In genomic region chr12:115752151-115752550, GRCh38 we compare ENCODE assay signal across 20 cellular contexts.
DNase-seq lines count a peak whose midpoint lies in the region; ATAC-seq and TF ChIP-seq lines count a peak whose summit lies in the region.
"Had no signal": no experiment of that assay in that cellular context is flagged by ENCODE, and none has a peak within 500 bp of the region (broad histone marks: within the 10 kb centered on the region; RNA-seq: fewer than 3 reads in every experiment).

No MANE protein-coding gene starts in this region.

- H3K36me3 ChIP-seq in left ventricle myocardium inferior (no peaks in the 10 kb centered on the region), brain microvascular endothelial cell (replicated peaks) (no peaks in the 10 kb centered on the region)
- H3K36me3 ChIP-seq: esophagus squamous epithelium, MG63 had no signal

- H3K27ac ChIP-seq in left ventricle myocardium inferior (replicated peaks), result peak overlapping the region; percentile 21
- H3K27ac ChIP-seq in brain microvascular endothelial cell, result no peak overlapping the region
- H3K27ac ChIP-seq: esophagus squamous epithelium had no signal

- peaks cover 19% of the 10 kb centered on the region for H3K4me1 ChIP-seq in left ventricle myocardium inferior
- H3K4me1 ChIP-seq: esophagus squamous epithelium had no signal

- intact Hi-C loops in left ventricle myocardium inferior (cut with micrococcal nuclease) (loop anchor here (5.0 kb wide), 1 partner anchor 1085 kb away; no protein-coding TSS in a partner anchor), Right ventricle myocardium inferior (cut with DNase I) (loop anchor here (1.0 to 5.0 kb wide), 4 partner anchors 90 to 1084 kb away; partner anchors contain the start of gene TBX3)

- no peaks in the 10 kb centered on the region for H3K9me3 ChIP-seq in left ventricle myocardium inferior (replicated peaks)
- H3K9me3 ChIP-seq: A549, esophagus squamous epithelium, MG63 had no signal

- H3K4me3 ChIP-seq in left ventricle myocardium inferior, result no peak overlapping the region
- no peak overlapping the region for H3K4me3 ChIP-seq in brain microvascular endothelial cell (ENCODE audit: low read depth, low read length)
- H3K4me3 ChIP-seq: A549, esophagus squamous epithelium, MG63 had no signal

- peaks cover 52% of the 10 kb centered on the region for H3K27me3 ChIP-seq in left ventricle myocardium inferior (ENCODE audit: low read depth)
- H3K27me3 ChIP-seq in brain microvascular endothelial cell (replicated peaks), result peaks cover 5% of the 10 kb centered on the region
- H3K27me3 ChIP-seq: MG63 had no signal

- in situ Hi-C loops in brain microvascular endothelial cell (cut with HindIII; ENCODE audit: low pct_ligation_motif_present, low sequenced_read_pairs), result no loop called here

- no peak for DNase-seq in left ventricle myocardium inferior
- DNase-seq in Right ventricle myocardium inferior (ENCODE audit: missing footprints), result no peak
- peak; percentile 28 for DNase-seq in brain microvascular endothelial cell
- DNase-seq in iris pigment epithelial cell (ENCODE audit: low read depth), result peak; percentile 53
- DNase-seq in SHP77 (lab: John Stamatoyannopoulos, UW), result no peak
- no peak for DNase-seq in cerebellar cortex (ENCODE audit: low spot score)
- no peak for DNase-seq in NOMO-1 treated with DMSO at 0.1 percent for 48 hours (lab: John Stamatoyannopoulos, UW; ENCODE audit: unreplicated experiment)
- DNase-seq: activated CD4-positive, alpha-beta T cell treated with anti-CD3 and anti-CD28 coated beads, Interleukin-2, amount 10 ng/mL, durations not matched to agents 24 days and 14 days; activated effector memory CD4-positive, alpha-beta T cell treated with Interleukin-2 at 50 U/mL for 16 hours; CD4-positive, alpha-beta T cell; effector CD8-positive, alpha-beta T cell; esophagus squamous epithelium; MG63; naive B cell; NCI-H187; NCI-H510A; stimulated activated CD4-positive, alpha-beta T cell treated with anti-CD3 and anti-CD28 coated beads, Interleukin-2, amount 100 ng/mL, for 48 hours; SW 1271 had no signal

- no peak for TF ChIP-seq CTCF in left ventricle myocardium inferior (IDR thresholded peaks at IDR 0.05; ENCODE audit: borderline replicate concordance)
- TF ChIP-seq CTCF in brain microvascular endothelial cell (IDR thresholded peaks at IDR 0.05; ENCODE audit: low read depth, low read length, missing control alignments), result no peak

- no peak for ATAC-seq in Right ventricle myocardium inferior
- ATAC-seq in GM19463 (IDR thresholded peaks at IDR 0.05; ENCODE audit: unreplicated experiment), result no peak

Comparison
In these comparisons a context has a peak if more than half of its experiments do, and no peak if none do; other contexts are left out.
1. DNase-seq: peak in brain microvascular endothelial cell (single experiment) and iris pigment epithelial cell (single experiment); none in left ventricle myocardium inferior (single experiment), Right ventricle myocardium inferior (single experiment), SHP77 (0 of 2), cerebellar cortex (single experiment) and NOMO-1 treated with DMSO at 0.1 percent for 48 hours (single experiment).